Comparison of ENCODE assay signal across 25 cellular contexts in the genomic region with DNA sequence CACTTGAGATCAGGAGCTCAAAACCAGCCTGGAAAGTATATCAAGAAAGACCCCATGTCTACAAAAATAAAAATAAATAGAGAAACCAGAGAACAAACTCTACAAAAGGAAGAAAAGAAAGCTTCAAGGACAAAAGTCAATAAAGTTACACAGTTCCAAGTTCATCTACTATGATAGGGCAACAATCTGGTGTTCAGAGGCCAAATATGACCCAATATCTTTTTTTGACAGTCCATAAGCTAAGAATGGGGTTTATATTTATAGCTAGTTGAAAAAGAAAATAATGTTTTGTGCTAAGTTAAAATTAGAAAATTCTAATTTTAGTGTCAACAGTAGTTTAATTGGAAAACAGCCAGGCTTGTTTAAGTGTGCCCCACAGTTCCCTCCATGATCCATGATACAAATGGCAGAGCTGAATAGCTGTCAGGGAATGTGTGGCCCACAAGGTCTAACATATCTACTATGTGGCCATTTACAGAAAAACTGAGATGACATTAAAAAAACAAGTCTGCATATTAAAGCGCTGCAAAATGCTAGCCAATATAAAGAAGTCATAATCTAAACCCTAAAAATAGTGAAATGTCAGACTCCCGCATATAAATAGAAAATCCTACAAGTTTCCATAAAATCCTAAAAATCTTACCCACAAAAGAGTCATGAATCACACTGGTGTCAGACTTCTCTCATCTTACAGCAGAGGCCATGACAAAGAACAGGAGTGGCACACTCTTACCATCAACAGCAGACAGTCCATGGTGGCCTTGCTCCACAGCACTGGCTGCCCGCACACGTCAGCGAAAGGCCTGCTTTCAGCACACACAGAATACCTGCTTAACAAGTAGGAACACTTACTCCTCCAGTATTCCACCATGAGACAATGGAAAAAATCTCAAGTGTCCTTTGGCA.
A peak's percentile ranks its signal among the peaks of the same experiment; 100 is the strongest.
DNase-seq lines count a peak whose midpoint lies in the region; ATAC-seq lines count a peak whose summit lies in the region.
"Had no signal": no experiment of that assay in that cellular context is flagged by ENCODE, and none has a peak within 500 bp of the region (broad histone marks: within the 10 kb centered on the region; RNA-seq: fewer than 3 reads in every experiment).

No MANE protein-coding gene starts in this region.

- DNase-seq in Right ventricle myocardium superior (no peak), cardiac septum (ENCODE audit: low spot score) (no peak), fibroblast of peridontal ligament (ENCODE audit: extremely low read depth) (peak; percentile 8), myocyte (ENCODE audit: low read depth) (peak; percentile 14), RPMI8226 (no peak), NCI-H446 treated with DMSO at 0.1 percent for 48 hours (lab: John Stamatoyannopoulos, UW) (no peak)
- DNase-seq in activated CD8-positive, alpha-beta memory T cell treated with anti-CD3 and anti-CD28 coated beads, Interleukin-2, amount 50 U/mL, for 4 hours, result no peak
- no peak for DNase-seq in activated CD4-positive, CD25-positive, alpha-beta regulatory T cell treated with anti-CD3 and anti-CD28 coated beads, Interleukin-2, amount 50 U/mL, for 72 hours
- DNase-seq: CD4-positive, alpha-beta T cell; EL; GDM1; Karpas-422; MV-4-11; NCI-H1105; NCI-H1436 treated with DMSO at 0.1 percent for 48 hours; NCI-H187 treated with DMSO at 0.1 percent for 48 hours; NCI-H446; NCI-H526; NCI-H82; NK-92 treated with Interleukin-12 subunit alpha and Interleukin-12 subunit beta, amount 100 ng/mL, for 24 hours; PC-3; SHP77 had no signal

- intact Hi-C loops in Right ventricle myocardium superior (cut with DNase I), result no loop called here
- intact Hi-C loops in cardiac septum (cut with DNase I), result no loop called here

- peak; percentile 86 for ATAC-seq in Right ventricle myocardium superior (ENCODE audit: poor library complexity)
- ATAC-seq: GM12878, HCT116, HepG2, PC-3 had no signal

Comparison
In these comparisons a context has a peak if more than half of its experiments do, and no peak if none do; other contexts are left out.
1. DNase-seq: peak in fibroblast of peridontal ligament (single experiment) and myocyte (single experiment); none in Right ventricle myocardium superior (single experiment), cardiac septum (single experiment), activated CD8-positive, alpha-beta memory T cell treated with anti-CD3 and anti-CD28 coated beads, Interleukin-2, amount 50 U/mL, for 4 hours (single experiment), RPMI8226 (single experiment), NCI-H446 treated with DMSO at 0.1 percent for 48 hours (single experiment) and activated CD4-positive, CD25-positive, alpha-beta regulatory T cell treated with anti-CD3 and anti-CD28 coated beads, Interleukin-2, amount 50 U/mL, for 72 hours (single experiment).